In the genomic region with DNA sequence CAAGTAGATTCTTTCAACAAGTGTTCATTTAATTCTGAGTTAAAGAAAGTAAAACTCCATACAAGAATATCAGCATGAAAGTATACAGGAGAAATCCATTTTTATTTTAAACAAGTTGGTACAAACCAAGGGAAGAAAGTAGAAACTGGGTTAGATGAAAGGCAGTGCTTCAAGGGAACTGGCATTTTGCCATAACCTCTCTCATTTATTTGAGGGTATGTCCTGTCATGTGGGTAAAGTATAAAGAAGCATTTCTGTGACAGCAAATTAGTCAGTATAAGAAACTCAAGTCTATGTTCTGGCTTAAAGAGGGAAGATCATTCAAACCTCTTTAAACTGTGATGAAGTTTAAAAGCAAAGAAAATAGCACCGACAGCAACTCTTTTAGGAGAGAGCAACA, we compare ENCODE assay signal across 23 cellular contexts. TPM values are rescaled to one million over a fixed set of nuclear protein-coding genes. Genes with fewer than 3 reads are reported as not detected.
DNase-seq lines count a peak whose midpoint lies in the region; ATAC-seq and TF ChIP-seq lines count a peak whose summit lies in the region.
"Had no signal": no experiment of that assay in that cellular context is flagged by ENCODE, and none has a peak within 500 bp of the region (broad histone marks: within the 10 kb centered on the region; RNA-seq: fewer than 3 reads in every experiment).

No MANE protein-coding gene starts in this region.

- ATAC-seq in GM18861 (IDR thresholded peaks at IDR 0.05; ENCODE audit: unreplicated experiment) (no peak), GM19035 (IDR thresholded peaks at IDR 0.05; ENCODE audit: unreplicated experiment) (no peak), GM18858 (IDR thresholded peaks at IDR 0.05; ENCODE audit: unreplicated experiment) (no peak)

- H3K36me3 ChIP-seq in hepatocyte (replicated peaks; ENCODE audit: insufficient read depth, low read depth) = no peaks in the 10 kb centered on the region
- H3K36me3 ChIP-seq: BLaER1, SJCRH30 had no signal

- no peaks in the 10 kb centered on the region for H3K9me3 ChIP-seq in hepatocyte (ENCODE audit: low read depth)
- H3K9me3 ChIP-seq: BLaER1, Caco-2, SJCRH30 had no signal

- H3K4me3 ChIP-seq in Jurkat, Clone E6-1 (ENCODE audit: low read length) = no peak overlapping the region
- no peak overlapping the region for H3K4me3 ChIP-seq in hepatocyte
- H3K4me3 ChIP-seq: BLaER1, SJCRH30 had no signal

- H3K79me2 ChIP-seq in hepatocyte = no peaks in the 10 kb centered on the region

- no peak overlapping the region for H3K27ac ChIP-seq in hepatocyte
- H3K27ac ChIP-seq: BLaER1, SJCRH30 had no signal

- H2AFZ ChIP-seq in hepatocyte = no peak overlapping the region

- 0% methylated on average over 1 of the region's 1 CpG for WGBS in hepatocyte (ENCODE audit: low lambda C conversion rate, missing lambda C conversion rate)

- DNase-seq in COLO829 (ENCODE audit: low spot score) (peak; percentile 34), SK-MEL-5 (ENCODE audit: low read depth, low spot score) (peak; percentile 32), hepatocyte (ENCODE audit: low spot score) (peak; percentile 6)
- peak; percentile 80 for DNase-seq in Jurkat, Clone E6-1 (ENCODE audit: low read depth, low spot score)
- DNase-seq: ACHN; Caco-2; CD4-positive, alpha-beta T cell; Karpas-422; NCI-H1417 treated with DMSO at 0.1 percent for 48 hours; NCI-H187; NCI-H2107; NCI-H2227 treated with DMSO at 0.1 percent for 48 hours; NCI-H526 treated with DMSO at 0.1 percent for 48 hours had no signal

- H4K20me1 ChIP-seq in hepatocyte (ENCODE audit: insufficient read depth, poor library complexity, severe bottlenecking) = no peaks in the 10 kb centered on the region
- H4K20me1 ChIP-seq: BLaER1 had no signal

- no peaks in the 10 kb centered on the region for H3K4me1 ChIP-seq in hepatocyte (ENCODE audit: insufficient read depth)
- H3K4me1 ChIP-seq: Caco-2 had no signal

- H3K4me2 ChIP-seq in hepatocyte = no peak overlapping the region
- H3K4me2 ChIP-seq: BLaER1 had no signal

- in situ Hi-C loops in SK-MEL-5 (cut with HindIII; ENCODE audit: low pct_unique_long_range_greater_than_20kb, low sequenced_read_pairs) = no loop called here

- H3K9me2 ChIP-seq in hepatocyte (replicated peaks; ENCODE audit: insufficient read depth) = no peaks in the 10 kb centered on the region

- no peaks in the 10 kb centered on the region for H3K27me3 ChIP-seq in hepatocyte
- H3K27me3 ChIP-seq: BLaER1, SJCRH30 had no signal

- no peak for TF ChIP-seq CTCF in hepatocyte (IDR thresholded peaks at IDR 0.05; ENCODE audit: poor library complexity)

RNA-seq across cellular contexts. Expression of a gene that starts 32.0 kb away (rescaled TPM):
- not detected for polyA plus RNA-seq in Jurkat, Clone E6-1 (2012; ENCODE audit: insufficient read depth, insufficient read length)
- 0.11 TPM in 1 of 2 replicates, not detected in the other for total RNA-seq in SK-MEL-5 (2014; rRNA removed; shearing (Covaris generic))
- not detected in 2 replicates for polyA plus RNA-seq in SK-MEL-5 (2015; cell fraction: cytosol; rRNA removed)
- polyA plus RNA-seq in SK-MEL-5 (2015; cell fraction: nucleus; rRNA removed) = not detected in 2 replicates
- total RNA-seq in hepatocyte = 6.2 TPM in 2 replicates
- 1.5 and 2.7 TPM in 2 replicates for polyA plus RNA-seq in hepatocyte
- total RNA-seq: Caco-2; CD4-positive, alpha-beta T cell; G401; MCF 10A; OCI-LY7; T-helper 1 cell treated with Interleukin-12 subunit alpha and Interleukin-12 subunit beta and Interleukin-4 antibody, amounts not matched to agents 30 ng/mL and 1 ng/mL, for 36 hours had no signal
- polyA plus RNA-seq: IgD-negative memory B cell had no signal

Comparison
In these comparisons a context has a peak if more than half of its experiments do, and no peak if none do; other contexts are left out.
1. DNase-seq: peak in every context shown above with its lines; median percentile 80 in Jurkat, Clone E6-1; 34 in COLO829; 32 in SK-MEL-5; 6 in hepatocyte.